Comparison of ENCODE assay signal across 8 cellular contexts in genomic region chr19:32676186-32676894, GRCh38. TPM values are rescaled to one million over a fixed set of nuclear protein-coding genes. Genes with fewer than 3 reads are reported as not detected.
DNase-seq lines count a peak whose midpoint lies in the region; ATAC-seq and TF ChIP-seq lines count a peak whose summit lies in the region.

No MANE protein-coding gene starts in this region.

- WGBS in esophagus, 2 donors: 2 to 4% methylated on average over 64 to 93 of the region's 93 CpGs

- peaks cover 28% of the 10 kb centered on the region for H3K4me1 Mint-ChIP-seq in activated CD4-positive, alpha-beta T cell treated with anti-CD3 and anti-CD28 coated beads for 36 hours
- H3K4me1 Mint-ChIP-seq in T-helper 2 cell treated with Interferon-gamma antibody and Interleukin-4, amounts not matched to agents 5 μg/mL and 100 μg/mL, for 36 hours (ENCODE audit: low read depth): peaks cover 24% of the 10 kb centered on the region
- H3K4me1 Mint-ChIP-seq in neural crest cell: peaks cover 21% of the 10 kb centered on the region

- H3K36me3 ChIP-seq in esophagus (ENCODE audit: control insufficient read depth in 2 of 2, insufficient read depth in 2 of 2, low read length in 1 of 2): no peaks in the 10 kb centered on the region

- no peak overlapping the region for H3K27ac Mint-ChIP-seq in activated CD4-positive, alpha-beta T cell treated with anti-CD3 and anti-CD28 coated beads for 36 hours
- H3K27ac Mint-ChIP-seq in T-helper 2 cell treated with Interferon-gamma antibody and Interleukin-4, amounts not matched to agents 5 μg/mL and 100 μg/mL, for 36 hours: no peak overlapping the region
- no peak overlapping the region for H3K27ac Mint-ChIP-seq in neural crest cell (ENCODE audit: unreplicated experiment)

- TF ChIP-seq CTCF in neural crest cell (conservative IDR thresholded peaks at IDR 0.05): peak; percentile 19

- no peaks in the 10 kb centered on the region for H3K9me3 ChIP-seq in esophagus (ENCODE audit: control insufficient read depth in 2 of 2, insufficient read depth in 1 of 2, low read depth in 1 of 2, low read length in 1 of 2)

- H3K36me3 Mint-ChIP-seq in activated CD4-positive, alpha-beta T cell treated with anti-CD3 and anti-CD28 coated beads for 36 hours (ENCODE audit: low read depth): peaks cover 2% of the 10 kb centered on the region
- H3K36me3 Mint-ChIP-seq in T-helper 2 cell treated with Interferon-gamma antibody and Interleukin-4, amounts not matched to agents 5 μg/mL and 100 μg/mL, for 36 hours (ENCODE audit: low read depth): peaks cover 7% of the 10 kb centered on the region
- no peaks in the 10 kb centered on the region for H3K36me3 Mint-ChIP-seq in neural crest cell (ENCODE audit: low read depth)

- ATAC-seq in activated CD4-positive, alpha-beta T cell treated with anti-CD3 and anti-CD28 coated beads for 36 hours: no peak
- no peak for ATAC-seq in GM19351 (IDR thresholded peaks at IDR 0.05; ENCODE audit: unreplicated experiment)

- peak overlapping the region; percentile 47 to 55 for H3K4me3 ChIP-seq in esophagus (ENCODE audit: low read depth in 1 of 2, low read length in 2 of 2)

- H3K4me1 ChIP-seq in esophagus (ENCODE audit: control insufficient read depth in 2 of 2, insufficient read depth in 2 of 2, low read length in 1 of 2): peaks cover 8 to 25% of the 10 kb centered on the region in 2 donors

- CTCF ChIA-PET in activated CD4-positive, alpha-beta T cell treated with anti-CD3 and anti-CD28 coated beads for 36 hours (lab: Charles Lee): interaction anchor here (0.5 to 1.7 kb wide), 7 partner anchors 15 to 113 kb away, joined by 3 to 5 read pairs (median 4); partner anchors contain the start of gene NUDT19

- peak overlapping the region in 1 of 2 donors; percentile 81 for H3K27ac ChIP-seq in esophagus (ENCODE audit: low read depth in 2 of 2, low read length in 1 of 2)

- peak; percentile 35 for DNase-seq in activated CD4-positive, alpha-beta T cell treated with anti-CD3 and anti-CD28 coated beads for 36 hours
- DNase-seq in activated CD4-positive, alpha-beta T cell treated with anti-CD3 and anti-CD28 coated beads for 48 hours: no peak
- DNase-seq in T-helper 2 cell treated with Interferon-gamma antibody and Interleukin-4, amounts not matched to agents 5 μg/mL and 100 μg/mL, for 36 hours (ENCODE audit: low spot score): peak; percentile 24
- DNase-seq in neural crest cell (ENCODE audit: low read depth, low spot score) (no peak), SKM-1 treated with dmso at 0.1 percent for 144 hours (lab: John Stamatoyannopoulos, UW; ENCODE audit: unreplicated experiment) (no peak)
- no peak for DNase-seq in effector CD8-positive, alpha-beta T cell (lab: John Stamatoyannopoulos, UW)

- peak overlapping the region; percentile 78 for H3K4me3 Mint-ChIP-seq in activated CD4-positive, alpha-beta T cell treated with anti-CD3 and anti-CD28 coated beads for 36 hours
- peak overlapping the region; percentile 83 for H3K4me3 Mint-ChIP-seq in T-helper 2 cell treated with Interferon-gamma antibody and Interleukin-4, amounts not matched to agents 5 μg/mL and 100 μg/mL, for 36 hours
- H3K4me3 Mint-ChIP-seq in neural crest cell: no peak overlapping the region

- H3K9me3 Mint-ChIP-seq in activated CD4-positive, alpha-beta T cell treated with anti-CD3 and anti-CD28 coated beads for 36 hours (ENCODE audit: low read depth): no peaks in the 10 kb centered on the region
- no peaks in the 10 kb centered on the region for H3K9me3 Mint-ChIP-seq in T-helper 2 cell treated with Interferon-gamma antibody and Interleukin-4, amounts not matched to agents 5 μg/mL and 100 μg/mL, for 36 hours
- H3K9me3 Mint-ChIP-seq in neural crest cell: no peaks in the 10 kb centered on the region

- intact Hi-C loops in activated CD4-positive, alpha-beta T cell treated with anti-CD3 and anti-CD28 coated beads for 36 hours (cut with DNase I, micrococcal nuclease): loop anchor here in 1 of 2 experiments (5.0 kb wide), 1 partner anchor 696 kb away; the partner anchor contains the start of gene CEBPG

- peaks cover 11% of the 10 kb centered on the region for H3K27me3 Mint-ChIP-seq in activated CD4-positive, alpha-beta T cell treated with anti-CD3 and anti-CD28 coated beads for 36 hours
- peaks cover 28% of the 10 kb centered on the region for H3K27me3 Mint-ChIP-seq in T-helper 2 cell treated with Interferon-gamma antibody and Interleukin-4, amounts not matched to agents 5 μg/mL and 100 μg/mL, for 36 hours (ENCODE audit: low read depth)
- H3K27me3 Mint-ChIP-seq in neural crest cell (ENCODE audit: low read depth): peaks cover 64% of the 10 kb centered on the region

- POLR2A ChIA-PET in activated CD4-positive, alpha-beta T cell treated with anti-CD3 and anti-CD28 coated beads for 36 hours (lab: Charles Lee): interaction anchor here (0.7 to 1.6 kb wide), 2 partner anchors 15 to 17 kb away, joined by 3 read pairs; no protein-coding TSS in a partner anchor

- H3K27me3 ChIP-seq in esophagus (ENCODE audit: control insufficient read depth in 1 of 2, insufficient read depth in 2 of 2, low read length in 2 of 2): no peaks in the 10 kb centered on the region

RNA-seq across cellular contexts. Expression of gene RGS9BP, which starts 0.7 kb away (rescaled TPM):
- total RNA-seq in activated CD4-positive, alpha-beta T cell treated with anti-CD3 and anti-CD28 coated beads for 36 hours: under 1 TPM; 0.05 to 0.07 TPM
- under 1 TPM; 0.12 to 0.37 TPM for polyA plus RNA-seq in esophagus
- not detected in 2 replicates for total RNA-seq in neural crest cell

RNA-seq across cellular contexts. Expression of gene ANKRD27, which starts 1.4 kb away (rescaled TPM):
- total RNA-seq in activated CD4-positive, alpha-beta T cell treated with anti-CD3 and anti-CD28 coated beads for 36 hours: 10 to 100 TPM; 36.6 to 37.0 TPM
- polyA plus RNA-seq in esophagus: 10 to 100 TPM in 1 of 2 donors, 1 to 10 TPM in 1; 8.5 to 10.9 TPM
- 24.5 and 25.1 TPM in 2 replicates for total RNA-seq in neural crest cell

RNA-seq across cellular contexts. Expression of gene NUDT19, which starts 15.3 kb away (rescaled TPM):
- 10 to 100 TPM; 14.7 to 17.7 TPM for total RNA-seq in activated CD4-positive, alpha-beta T cell treated with anti-CD3 and anti-CD28 coated beads for 36 hours
- 1 to 10 TPM; 8.5 to 8.6 TPM for polyA plus RNA-seq in esophagus
- total RNA-seq in neural crest cell: 11.1 and 12.5 TPM in 2 replicates

RNA-seq across cellular contexts. Expression of gene TDRD12, which starts 43.2 kb away (rescaled TPM):
- total RNA-seq in activated CD4-positive, alpha-beta T cell treated with anti-CD3 and anti-CD28 coated beads for 36 hours: under 1 TPM; 0.12 to 0.23 TPM
- under 1 TPM; 0.04 to 0.06 TPM for polyA plus RNA-seq in esophagus
- total RNA-seq in neural crest cell: 0.21 and 0.30 TPM in 2 replicates

Comparison
In these comparisons a context has a peak if more than half of its experiments do, and no peak if none do; other contexts are left out.
1. DNase-seq: peak in activated CD4-positive, alpha-beta T cell treated with anti-CD3 and anti-CD28 coated beads for 36 hours (single experiment) and T-helper 2 cell treated with Interferon-gamma antibody and Interleukin-4, amounts not matched to agents 5 μg/mL and 100 μg/mL, for 36 hours (single experiment); none in activated CD4-positive, alpha-beta T cell treated with anti-CD3 and anti-CD28 coated beads for 48 hours (single experiment), neural crest cell (single experiment), effector CD8-positive, alpha-beta T cell (single experiment) and SKM-1 treated with dmso at 0.1 percent for 144 hours (single experiment).